20 cellular contexts compared by ENCODE assay signal in genomic region chr5:145473032-145473642, GRCh38.
A peak's percentile ranks its signal among the peaks of the same experiment; 100 is the strongest.
DNase-seq lines count a peak whose midpoint lies in the region; ATAC-seq and TF ChIP-seq lines count a peak whose summit lies in the region.
"Had no signal": no experiment of that assay in that cellular context is flagged by ENCODE, and none has a peak within 500 bp of the region (broad histone marks: within the 10 kb centered on the region; RNA-seq: fewer than 3 reads in every experiment).

No MANE protein-coding gene starts in this region.

- TF ChIP-seq CTCF in cardiac fibroblast (IDR thresholded peaks at IDR 0.05; ENCODE audit: low read depth, low read length), result no peak

- ATAC-seq in HG02970 (IDR thresholded peaks at IDR 0.05; ENCODE audit: low FRiP score, unreplicated experiment), result no peak
- no peak for ATAC-seq in HG03280 (IDR thresholded peaks at IDR 0.05; ENCODE audit: unreplicated experiment)
- ATAC-seq: A549, GM23338 had no signal

- DNase-seq in NCI-H82 (lab: John Stamatoyannopoulos, UW) (peak; percentile 24), NCI-H82 treated with DMSO at 0.1 percent for 48 hours (lab: John Stamatoyannopoulos, UW; ENCODE audit: unreplicated experiment) (no peak), HT-29 (ENCODE audit: low spot score) (peak; percentile 28), cardiac fibroblast (ENCODE audit: low read depth in 2 of 2) (peak; percentile 17 to 63), renal cortical epithelial cell (ENCODE audit: low read depth) (peak; percentile 40), pons (ENCODE audit: low spot score) (no peak)
- DNase-seq: AML-193, Caco-2, DMS79 treated with DMSO at 0.1 percent for 48 hours, GDM1, NCI-H1417, NCI-H2029, NCI-H526, Peyer's patch, Right ventricle myocardium superior, SK-N-SH had no signal

- H3K4me3 ChIP-seq in cardiac fibroblast (replicated peaks in 1 of 2; ENCODE audit: low read depth in 2 of 2, low read length in 2 of 2), result no peak overlapping the region
- H3K4me3 ChIP-seq: A549, GM23338, Peyer's patch had no signal

Comparison
In these comparisons a context has a peak if more than half of its experiments do, and no peak if none do; other contexts are left out.
1. DNase-seq: peak in NCI-H82 (single experiment), HT-29 (single experiment), cardiac fibroblast (2 of 2) and renal cortical epithelial cell (single experiment); none in NCI-H82 treated with DMSO at 0.1 percent for 48 hours (single experiment) and pons (single experiment).